29 cellular contexts compared by ENCODE assay signal in the genomic region with DNA sequence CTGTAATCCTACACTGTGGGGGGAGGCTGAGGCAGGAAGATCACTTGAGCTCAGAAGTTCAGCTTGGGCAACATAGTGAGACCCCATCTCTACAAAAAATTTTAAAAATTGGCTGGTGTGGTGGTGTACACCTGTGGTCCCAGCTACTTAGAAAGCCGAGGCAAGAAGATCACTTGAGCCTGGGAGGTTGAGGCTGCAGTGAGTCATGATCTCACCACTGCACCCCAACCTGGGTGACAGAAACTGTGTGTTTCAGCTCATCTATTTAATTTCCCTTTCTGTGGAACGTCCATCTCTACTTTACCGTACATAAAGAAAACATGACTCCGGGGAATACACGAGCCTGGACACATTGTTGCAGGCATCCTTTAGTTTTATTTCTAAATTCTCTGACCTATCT.
"Had no signal": no experiment of that assay in that cellular context is flagged by ENCODE, and none has a peak within 500 bp of the region (broad histone marks: within the 10 kb centered on the region; RNA-seq: fewer than 3 reads in every experiment).

No MANE protein-coding gene starts in this region.

- H3K27me3 Mint-ChIP-seq: effector memory CD8-positive, alpha-beta T cell had no signal

- FAIRE-seq: colon, endometrium, endothelial cell of umbilical vein, frontal cortex had no signal

- DNase-seq: colonic mucosa; cortex of kidney; dermis blood vessel endothelial cell; dorsolateral prefrontal cortex; effector CD4-positive, alpha-beta T cell; effector CD8-positive, alpha-beta T cell; effector memory CD4-positive, alpha-beta T cell; effector memory CD8-positive, alpha-beta T cell; endodermal cell; erythroblast; esophagus squamous epithelium; foreskin fibroblast; foreskin keratinocyte; foreskin melanocyte; gastrocnemius medialis; glutamatergic neuron; head of caudate nucleus; heart left ventricle; heart right ventricle had no signal

- H3K4me1 ChIP-seq: colonic mucosa, esophagus muscularis mucosa, esophagus squamous epithelium, foreskin keratinocyte, gastrocnemius medialis, gastroesophageal sphincter, heart left ventricle, heart right ventricle had no signal

- H3K36me3 ChIP-seq: colonic mucosa, esophagus muscularis mucosa, esophagus squamous epithelium, gastrocnemius medialis, gastroesophageal sphincter, heart left ventricle, heart right ventricle had no signal

- H3K9me3 Mint-ChIP-seq: endodermal cell had no signal

- H3K4me1 Mint-ChIP-seq: endodermal cell had no signal

- H3K4me3 ChIP-seq: colonic mucosa, coronary artery, dorsolateral prefrontal cortex, esophagus muscularis mucosa, esophagus squamous epithelium, gastrocnemius medialis, gastroesophageal sphincter, heart left ventricle, heart right ventricle had no signal

- H3K27ac Mint-ChIP-seq: dendritic cell treated with granulocyte-macrophage colony-stimulating factor and Interleukin-4, amounts not matched to agents 40 ng/mL and 50 ng/mL, for 4 days; effector memory CD8-positive, alpha-beta T cell; endodermal cell had no signal

- H3K9me3 ChIP-seq: colonic mucosa, esophagus muscularis mucosa, esophagus squamous epithelium, gastrocnemius medialis, gastroesophageal sphincter, heart left ventricle, heart right ventricle had no signal

- ATAC-seq: effector memory CD8-positive, alpha-beta T cell; esophagus mucosa; foreskin keratinocyte; gastrocnemius medialis; gastroesophageal sphincter; heart left ventricle; heart right ventricle had no signal

- H3K4me3 Mint-ChIP-seq: dendritic cell treated with granulocyte-macrophage colony-stimulating factor and Interleukin-4, amounts not matched to agents 40 ng/mL and 50 ng/mL, for 4 days; effector memory CD8-positive, alpha-beta T cell; endodermal cell had no signal

- H3K27me3 ChIP-seq: colonic mucosa, dorsolateral prefrontal cortex, esophagus muscularis mucosa, esophagus squamous epithelium, foreskin keratinocyte, gastrocnemius medialis, gastroesophageal sphincter, heart left ventricle, heart right ventricle had no signal

- H3K27ac ChIP-seq: colonic mucosa, coronary artery, dorsolateral prefrontal cortex, epithelial cell of prostate, esophagus muscularis mucosa, esophagus squamous epithelium, foreskin keratinocyte, gastrocnemius medialis, gastroesophageal sphincter, heart left ventricle, heart right ventricle had no signal
